Comparison of ENCODE assay signal across 8 cellular contexts in genomic region chr20:3209023-3209945, GRCh38. TPM values are rescaled to one million over a fixed set of nuclear protein-coding genes. Genes with fewer than 3 reads are reported as not detected.
DNase-seq lines count a peak whose midpoint lies in the region; ATAC-seq, FAIRE-seq and TF ChIP-seq lines count a peak whose summit lies in the region.

ITPA (plus strand) TSS chr20:3209498; CDS start chr20:3209552, 54 bp downstream.

- peak within 1 kb of the TSS; percentile 82 to 94 (median 90) for H3K27ac ChIP-seq in BLaER1 treated with 17β-estradiol and CSF1 and Interleukin-3, amounts not matched to agents 10 nM and 100 nM
- peak within 1 kb of the TSS; percentile 23; the same call in 1 of the 2 replicates for H3K27ac ChIP-seq in H1 (ENCODE audit: low read depth, low read length)
- H3K27ac ChIP-seq in mesenchymal stem cell (ENCODE audit: low read length, poor library complexity, severe bottlenecking) = peak within 1 kb of the TSS; percentile 75

- peak within 1 kb of the TSS; percentile 83 for H3K4me3 Mint-ChIP-seq in activated CD8-positive, alpha-beta T cell treated with anti-CD3 and anti-CD28 coated beads, Interleukin-2, amount 10 ng/mL, durations not matched to agents 7 days and 5 days

- H3K79me1 ChIP-seq in H1 (ENCODE audit: low read depth, low read length) (peaks cover 13% of the 10 kb centered on the region), mesenchymal stem cell (replicated peaks; ENCODE audit: low read length, poor library complexity, severe bottlenecking) (peaks cover 26% of the 10 kb centered on the region)

- H4K20me1 ChIP-seq in BLaER1 treated with 17β-estradiol and CSF1 and Interleukin-3, amounts not matched to agents 10 nM and 100 nM = peaks cover 0 to 26% (median 8%) of the 10 kb centered on the region in 11 experiments; a peak in 10 of 22 replicates
- peaks cover 0 to 2% of the 10 kb centered on the region in 2 experiments for H4K20me1 ChIP-seq in H1 (replicated peaks in 1 of 2; ENCODE audit: control insufficient read depth in 1 of 2, insufficient read depth in 2 of 2, low read length in 2 of 2)

- peak within 1 kb of the TSS; percentile 95 for H3K27ac Mint-ChIP-seq in activated CD8-positive, alpha-beta T cell treated with anti-CD3 and anti-CD28 coated beads, Interleukin-2, amount 10 ng/mL, durations not matched to agents 7 days and 5 days

- TF ChIP-seq EP300 in H1 (IDR thresholded peaks at IDR 0.05; ENCODE audit: borderline replicate concordance in 1 of 2, low read depth in 2 of 2, low read length in 2 of 2) = no peak

- no peak within 1 kb of the TSS for H2BK20ac ChIP-seq in H1 (ENCODE audit: low read length)

- no peak within 1 kb of the TSS for H3K23ac ChIP-seq in H1 (ENCODE audit: insufficient read length)
- no peak within 1 kb of the TSS for H3K23ac ChIP-seq in mesenchymal stem cell (ENCODE audit: low read length in 2 of 2)

- peaks cover 24 to 32% (median 29%) of the 10 kb centered on the region in 10 experiments for H3K4me1 ChIP-seq in BLaER1 treated with 17β-estradiol and CSF1 and Interleukin-3, amounts not matched to agents 10 nM and 100 nM
- H3K4me1 ChIP-seq in H1 (replicated peaks in 1 of 4; ENCODE audit: control insufficient read depth in 3 of 4, insufficient read depth in 4 of 4, low read length in 3 of 4) = peaks cover 0 to 9% (median 1%) of the 10 kb centered on the region in 4 experiments; a peak in 4 of 7 replicates
- H3K4me1 ChIP-seq in mesenchymal stem cell (ENCODE audit: control insufficient read depth, insufficient read depth, low read depth, low read length) = peaks cover 11% of the 10 kb centered on the region

- TF ChIP-seq CTCF in GM20000 (IDR thresholded peaks at IDR 0.05; ENCODE audit: extremely low read depth, missing control alignments) = no peak
- TF ChIP-seq CTCF in H1 (IDR thresholded peaks at IDR 0.05; ENCODE audit: control extremely low read depth in 1 of 3, insufficient read depth in 1 of 3, low read depth in 1 of 3, low read length in 3 of 3) = no peak

- 0 out of 2 replicates have a peak within 1 kb of the TSS, but pooled peaks have one; percentile 20 for H4K8ac ChIP-seq in H1 (ENCODE audit: extremely low read depth, insufficient read depth, low read length)
- H4K8ac ChIP-seq in mesenchymal stem cell (ENCODE audit: low read length) = peak within 1 kb of the TSS; percentile 97

- H3K27me3 ChIP-seq in BLaER1 treated with 17β-estradiol and CSF1 and Interleukin-3, amounts not matched to agents 10 nM and 100 nM = no peaks in the 10 kb centered on the region
- H3K27me3 ChIP-seq in H1 (replicated peaks in 1 of 4; ENCODE audit: control insufficient read depth in 3 of 4, extremely low read depth in 1 of 4, insufficient read depth in 3 of 4, low read length in 3 of 4) (no peaks in the 10 kb centered on the region), mesenchymal stem cell (ENCODE audit: control insufficient read depth in 1 of 2, insufficient read depth in 1 of 2, low read length in 2 of 2) (no peaks in the 10 kb centered on the region)

- peaks cover 12% of the 10 kb centered on the region for H3K23me2 ChIP-seq in H1 (ENCODE audit: low read depth, low read length)

- H4K5ac ChIP-seq in H1 (ENCODE audit: insufficient read length, low read depth, low read length) = peak within 1 kb of the TSS; percentile 82

- peak within 1 kb of the TSS; percentile 82 to 96 (median 89) for H3K9ac ChIP-seq in BLaER1 treated with 17β-estradiol and CSF1 and Interleukin-3, amounts not matched to agents 10 nM and 100 nM
- H3K9ac ChIP-seq in H1 (replicated peaks in 1 of 4; ENCODE audit: extremely low read depth in 1 of 4, low read depth in 3 of 4, low read length in 3 of 4) (peak within 1 kb of the TSS; percentile 35 to 90 (median 56)), mesenchymal stem cell (ENCODE audit: low read length) (peak within 1 kb of the TSS; percentile 88)

- peak within 1 kb of the TSS; percentile 30 for H4K91ac ChIP-seq in H1 (replicated peaks; ENCODE audit: insufficient read length, low read length)
- peak within 1 kb of the TSS; percentile 96 for H4K91ac ChIP-seq in mesenchymal stem cell (ENCODE audit: low read length)

- no peaks in the 10 kb centered on the region for H3K9me3 Mint-ChIP-seq in activated CD8-positive, alpha-beta T cell treated with anti-CD3 and anti-CD28 coated beads, Interleukin-2, amount 10 ng/mL, durations not matched to agents 7 days and 5 days (ENCODE audit: insufficient read depth)

- H2BK120ac ChIP-seq in H1 (replicated peaks; ENCODE audit: low read depth, low read length) = no peak within 1 kb of the TSS
- peak within 1 kb of the TSS; percentile 100 for H2BK120ac ChIP-seq in mesenchymal stem cell (ENCODE audit: low read depth, low read length)

- 2% methylated on average over 47 of the region's 55 CpGs; no CpG with 5 or more reads in 1 of the 2 experiments for WGBS in H1 (ENCODE audit: extremely low coverage in 1 of 2, insufficient coverage in 1 of 2, insufficient read length in 1 of 2, insufficient replicate concordance in 2 of 2, low coverage in 1 of 2, low lambda C conversion rate in 2 of 2, missing lambda C conversion rate in 1 of 2), 2 experiments
- under 1% methylated on average over 53 of the region's 55 CpGs for WGBS in mesenchymal stem cell

- DNase-seq in GM20000 (ENCODE audit: low spot score) = peak; percentile 85
- DNase-seq in NCI-H526 (lab: John Stamatoyannopoulos, UW) = peak; percentile 24 to 66
- peak; percentile 75 for DNase-seq in activated CD8-positive, alpha-beta T cell treated with anti-CD3 and anti-CD28 coated beads, Interleukin-2, amount 10 ng/mL, durations not matched to agents 7 days and 5 days
- DNase-seq in H1 (ENCODE audit: low read depth in 1 of 2, low spot score in 2 of 2) = peak in 1 of 2 experiments; percentile 77
- DNase-seq in mesenchymal stem cell = peak; percentile 63
- DNase-seq in stimulated activated CD8-positive, alpha-beta memory T cell treated with anti-CD3 and anti-CD28 coated beads, Interleukin-15, amount 100 ng/mL, for 24 hours (ENCODE audit: low read depth) = peak; percentile 38

- H2AFZ ChIP-seq in H1 (ENCODE audit: low read length) (peak within 1 kb of the TSS; percentile 73; the same call in 1 of the 2 replicates), mesenchymal stem cell (ENCODE audit: low read depth, low read length) (peak within 1 kb of the TSS; percentile 84)

- peaks cover 18% of the 10 kb centered on the region for H3K36me3 Mint-ChIP-seq in activated CD8-positive, alpha-beta T cell treated with anti-CD3 and anti-CD28 coated beads, Interleukin-2, amount 10 ng/mL, durations not matched to agents 7 days and 5 days (ENCODE audit: low read depth)

- H3K4me3 ChIP-seq in BLaER1 treated with 17β-estradiol and CSF1 and Interleukin-3, amounts not matched to agents 10 nM and 100 nM = peak within 1 kb of the TSS; percentile 76 to 99 (median 90)
- H3K4me3 ChIP-seq in H1 (ENCODE audit: extremely low read depth in 1 of 4, insufficient read depth in 2 of 4, low read depth in 3 of 4, low read length in 4 of 4) (peak within 1 kb of the TSS; percentile 90 to 96 (median 94)), mesenchymal stem cell (ENCODE audit: insufficient read depth in 1 of 2, low read depth in 1 of 2, low read length in 2 of 2) (peak within 1 kb of the TSS; percentile 85 to 97)

- no peak for FAIRE-seq in H1 (lab: Jason Lieb, UNC)

- POLR2A ChIA-PET in activated CD8-positive, alpha-beta T cell treated with anti-CD3 and anti-CD28 coated beads, Interleukin-2, amount 10 ng/mL, durations not matched to agents 7 days and 5 days (lab: Charles Lee) = interaction anchor here (0.5 to 2.2 kb wide), 8 partner anchors 11 to 738 kb away, joined by 3 to 10 read pairs (median 3); partner anchors contain the start of genes FASTKD5, SNRPB and UBOX5
- POLR2A ChIA-PET in H1 (lab: Charles Lee; ENCODE audit: partially characterized antibody) = interaction anchor here (0.6 to 3.6 kb wide), 13 partner anchors 9 to 164 kb away, joined by 3 to 14 read pairs (median 4); partner anchors contain the start of genes FASTKD5, LZTS3, MRPS26 and SLC4A11

- peak within 1 kb of the TSS; percentile 79 to 98 (median 93) for H3K4me2 ChIP-seq in BLaER1 treated with 17β-estradiol and CSF1 and Interleukin-3, amounts not matched to agents 10 nM and 100 nM
- H3K4me2 ChIP-seq in H1 (ENCODE audit: insufficient read depth in 1 of 2, low read depth in 2 of 2, low read length in 2 of 2) (peak within 1 kb of the TSS; percentile 94 to 97), mesenchymal stem cell (ENCODE audit: low read length, poor library complexity, severe bottlenecking) (peak within 1 kb of the TSS; percentile 72)

- TF ChIP-seq RAD21 in H1 (IDR thresholded peaks at IDR 0.05 in 1 of 2, conservative IDR thresholded peaks at IDR 0.05 in 1 of 2; ENCODE audit: low read depth in 2 of 2, low read length in 2 of 2) = no peak; a peak in 1 of 4 replicates

- peaks cover 34% of the 10 kb centered on the region for H3K4me1 Mint-ChIP-seq in activated CD8-positive, alpha-beta T cell treated with anti-CD3 and anti-CD28 coated beads, Interleukin-2, amount 10 ng/mL, durations not matched to agents 7 days and 5 days (ENCODE audit: low read depth)

- no peak within 1 kb of the TSS; the same call in 1 of the 2 replicates for H2BK15ac ChIP-seq in H1 (ENCODE audit: low read length)
- H2BK15ac ChIP-seq in mesenchymal stem cell (ENCODE audit: low read depth, poor library complexity, severe bottlenecking) = peak within 1 kb of the TSS; percentile 78

- H3K14ac ChIP-seq in H1 (ENCODE audit: insufficient read length) (no peak within 1 kb of the TSS), mesenchymal stem cell (ENCODE audit: low read length in 2 of 2) (peak within 1 kb of the TSS; percentile 5 to 93)

- CTCF ChIA-PET in activated CD8-positive, alpha-beta T cell treated with anti-CD3 and anti-CD28 coated beads, Interleukin-2, amount 10 ng/mL, durations not matched to agents 7 days and 5 days (lab: Charles Lee) = interaction anchor here (0.7 to 2.3 kb wide), 7 partner anchors 8 to 156 kb away, joined by 3 to 11 read pairs (median 4); no protein-coding TSS in a partner anchor
- CTCF ChIA-PET in H1 (lab: Charles Lee; ENCODE audit: partially characterized antibody) = interaction anchor here (0.9 to 2.2 kb wide), 5 partner anchors 9 to 56 kb away, joined by 3 to 6 read pairs (median 5); no protein-coding TSS in a partner anchor

- peak within 1 kb of the TSS; percentile 33 for H3K56ac ChIP-seq in H1 (replicated peaks; ENCODE audit: insufficient read length, low read depth, low read length)

- no peaks in the 10 kb centered on the region for H3K9me3 ChIP-seq in BLaER1 treated with 17β-estradiol and CSF1 and Interleukin-3, amounts not matched to agents 10 nM and 100 nM (replicated peaks in 1 of 11)
- H3K9me3 ChIP-seq in H1 (ENCODE audit: insufficient read depth in 2 of 2, low read depth in 1 of 2, low read length in 1 of 2) (no peaks in the 10 kb centered on the region), mesenchymal stem cell (ENCODE audit: control insufficient read depth, low read length) (no peaks in the 10 kb centered on the region)

- H2BK12ac ChIP-seq in H1 (ENCODE audit: low read depth, low read length) = no peak within 1 kb of the TSS; the same call in 1 of the 2 replicates
- peak within 1 kb of the TSS in 1 of 2 experiments; percentile 48 for H2BK12ac ChIP-seq in mesenchymal stem cell (ENCODE audit: low read length in 2 of 2)

- peak; percentile 54 for ATAC-seq in activated CD8-positive, alpha-beta T cell treated with anti-CD3 and anti-CD28 coated beads, Interleukin-2, amount 10 ng/mL, durations not matched to agents 7 days and 5 days
- no peak for ATAC-seq in GM18519 (IDR thresholded peaks at IDR 0.05; ENCODE audit: low FRiP score, unreplicated experiment)

- peak within 1 kb of the TSS; percentile 43 for H3K18ac ChIP-seq in H1 (ENCODE audit: extremely low read depth, low read length)
- peak within 1 kb of the TSS; percentile 90 to 92 for H3K18ac ChIP-seq in mesenchymal stem cell (ENCODE audit: low read depth in 1 of 2, low read length in 2 of 2)

- peaks cover 12 to 21% (median 16%) of the 10 kb centered on the region in 11 experiments for H3K36me3 ChIP-seq in BLaER1 treated with 17β-estradiol and CSF1 and Interleukin-3, amounts not matched to agents 10 nM and 100 nM
- H3K36me3 ChIP-seq in H1 (ENCODE audit: control insufficient read depth in 2 of 4, insufficient read depth in 4 of 4, low read length in 3 of 4) = peaks cover 4 to 12% (median 8%) of the 10 kb centered on the region in 4 experiments; a peak in 7 of 8 replicates
- H3K36me3 ChIP-seq in mesenchymal stem cell (ENCODE audit: control insufficient read depth in 1 of 2, insufficient read depth in 2 of 2, low read depth in 1 of 2, low read length in 2 of 2) = peaks cover 12 to 20% of the 10 kb centered on the region in 2 experiments

- peak within 1 kb of the TSS; percentile 72; the same call in 1 of the 2 replicates for H2BK5ac ChIP-seq in H1 (ENCODE audit: low read depth, low read length)
- H2BK5ac ChIP-seq in mesenchymal stem cell (ENCODE audit: low read depth, low read length, poor library complexity, severe bottlenecking) = peak within 1 kb of the TSS; percentile 69

- H3K27me3 Mint-ChIP-seq in activated CD8-positive, alpha-beta T cell treated with anti-CD3 and anti-CD28 coated beads, Interleukin-2, amount 10 ng/mL, durations not matched to agents 7 days and 5 days (ENCODE audit: low read depth) = no peaks in the 10 kb centered on the region

- H3K4ac ChIP-seq in H1 (replicated peaks; ENCODE audit: insufficient read length, low read depth, low read length) (peak within 1 kb of the TSS; percentile 27), mesenchymal stem cell (ENCODE audit: low read depth in 1 of 2, low read length in 2 of 2) (peak within 1 kb of the TSS; percentile 90 to 99)

- peaks cover 4 to 22% of the 10 kb centered on the region in 2 experiments; a peak in 3 of 4 replicates for H3K79me2 ChIP-seq in H1 (ENCODE audit: control insufficient read depth in 1 of 2, insufficient read depth in 2 of 2, low read length in 2 of 2)

- peak in 1 of 2 experiments; percentile 22; a peak in 2 of 3 replicates for TF ChIP-seq POLR2A in H1 (IDR thresholded peaks at IDR 0.05; ENCODE audit: control extremely low read depth in 1 of 2, low read depth in 2 of 2, low read length in 2 of 2)

- H2AK5ac ChIP-seq in H1 (ENCODE audit: low read depth, low read length) (peak within 1 kb of the TSS; percentile 75; the same call in 1 of the 2 replicates), mesenchymal stem cell (ENCODE audit: low read length, severe bottlenecking) (peak within 1 kb of the TSS; percentile 84)

RNA-seq across cellular contexts. Expression of gene ITPA, which starts in this region (rescaled TPM):
- total RNA-seq in activated CD8-positive, alpha-beta T cell treated with anti-CD3 and anti-CD28 coated beads, Interleukin-2, amount 10 ng/mL, durations not matched to agents 7 days and 5 days = 10 to 100 TPM; 53.2 to 60.7 TPM
- 80.9 and 94.0 TPM in 2 replicates for total RNA-seq in H1 (2021; fragmentation: NEBNext Ultra II Directional; extraction: Animal tissue kit (Norgen Biotek cat#: 25700))
- polyA plus RNA-seq in H1 (2011; rRNA removed) = 88.2 and 90.3 TPM in 2 replicates
- polyA plus RNA-seq in H1 (2011; cell fraction: cytosol; rRNA removed) = 76.8 TPM
- 68.8 TPM for polyA plus RNA-seq in H1 (2011; cell fraction: nucleus; rRNA removed)
- polyA plus RNA-seq in H1 (2012, experiment 1 of 2) = 78.5 to 95.4 TPM (median 90.5 TPM) in 4 replicates
- polyA plus RNA-seq in H1 (2012, experiment 2 of 2) = 85.8 TPM
- polyA plus RNA-seq in H1 (2013, experiment 1 of 2) = 73.6 TPM
- 72.9 TPM for polyA plus RNA-seq in H1 (2013, experiment 2 of 2)
- polyA minus RNA-seq in H1 (2011; rRNA and poly(A)+ RNA removed) = 14.7 and 15.6 TPM in 2 replicates
- polyA minus RNA-seq in H1 (2011; cell fraction: cytosol; rRNA and poly(A)+ RNA removed) = 22.7 TPM
- polyA minus RNA-seq in H1 (2011; cell fraction: nucleus; rRNA and poly(A)+ RNA removed) = 13.9 TPM
- 61.9 TPM for polyA plus RNA-seq in mesenchymal stem cell (2013, experiment 1 of 2)
- polyA plus RNA-seq in mesenchymal stem cell (2013, experiment 2 of 2) = 64.3 TPM

Comparison
In these comparisons a context has a peak if more than half of its experiments do, and no peak if none do; other contexts are left out.
1. H3K27ac ChIP-seq: peak in every context shown above with its lines; median percentile 90 in BLaER1 treated with 17β-estradiol and CSF1 and Interleukin-3, amounts not matched to agents 10 nM and 100 nM; 75 in mesenchymal stem cell; 23 in H1.